Comparison of ENCODE assay signal across 14 cellular contexts in genomic region chr10:452512-453504, GRCh38.
DNase-seq lines count a peak whose midpoint lies in the region; TF ChIP-seq lines count a peak whose summit lies in the region.
"Had no signal": no experiment of that assay in that cellular context is flagged by ENCODE, and none has a peak within 500 bp of the region (broad histone marks: within the 10 kb centered on the region; RNA-seq: fewer than 3 reads in every experiment).

No MANE protein-coding gene starts in this region.

- H3K27me3 ChIP-seq in CD4-positive, alpha-beta memory T cell (ENCODE audit: insufficient read depth, low read length): no peaks in the 10 kb centered on the region
- H3K27me3 ChIP-seq in WERI-Rb-1 (ENCODE audit: insufficient read depth, low read depth, severe bottlenecking): no peaks in the 10 kb centered on the region

- H3K27me3 Mint-ChIP-seq in CD4-positive, alpha-beta memory T cell: no peaks in the 10 kb centered on the region
- no peaks in the 10 kb centered on the region for H3K27me3 Mint-ChIP-seq in progenitor cell of endocrine pancreas
- H3K27me3 Mint-ChIP-seq in mesothelial cell of epicardium (ENCODE audit: low read depth): no peaks in the 10 kb centered on the region
- H3K27me3 Mint-ChIP-seq: stimulated activated memory B cell treated with anti-CD40 and anti-IgM and Interleukin-4, amounts not matched to agents 10 μg/mL and 1 μg/mL and 100 μg/mL, for 72 hours had no signal

- intact Hi-C loops in CD4-positive, alpha-beta memory T cell (cut with micrococcal nuclease): loop anchor here (5.0 kb wide), 1 partner anchor 121 kb away; no protein-coding TSS in a partner anchor
- intact Hi-C loops in head of caudate nucleus (cut with DNase I): no loop called here

- H3K9me3 Mint-ChIP-seq in CD4-positive, alpha-beta memory T cell: no peaks in the 10 kb centered on the region
- H3K9me3 Mint-ChIP-seq in progenitor cell of endocrine pancreas (ENCODE audit: low read depth) (no peaks in the 10 kb centered on the region), mesothelial cell of epicardium (no peaks in the 10 kb centered on the region)
- H3K9me3 Mint-ChIP-seq: stimulated activated memory B cell treated with anti-CD40 and anti-IgM and Interleukin-4, amounts not matched to agents 10 μg/mL and 1 μg/mL and 100 μg/mL, for 72 hours had no signal

- POLR2A ChIA-PET in CD4-positive, alpha-beta memory T cell (lab: Charles Lee; ENCODE audit: partially characterized antibody): interaction anchor here (3.8 kb wide), 1 partner anchor 18 kb away, joined by 44 read pairs; no protein-coding TSS in a partner anchor

- no peak for DNase-seq in CD4-positive, alpha-beta memory T cell
- peak; percentile 23 for DNase-seq in WERI-Rb-1
- peak; percentile 31 to 87 (median 70) for DNase-seq in head of caudate nucleus
- DNase-seq in progenitor cell of endocrine pancreas (ENCODE audit: low spot score, unreplicated experiment): no peak
- no peak for DNase-seq in mesothelial cell of epicardium (ENCODE audit: low spot score in 2 of 2, unreplicated experiment in 2 of 2)
- DNase-seq in HPDE6-E6E7 (ENCODE audit: extremely low spot score): no peak
- DNase-seq in SIG-M5 (lab: John Stamatoyannopoulos, UW): no peak
- no peak for DNase-seq in NCI-H510A treated with DMSO at 0.1 percent for 48 hours (lab: John Stamatoyannopoulos, UW)
- DNase-seq: NCI-H2107; PC-3; stimulated activated CD4-positive, alpha-beta T cell treated with anti-CD3 and anti-CD28 coated beads, Interleukin-2, amount 100 ng/mL, for 48 hours had no signal

- H3K4me3 ChIP-seq in CD4-positive, alpha-beta memory T cell (ENCODE audit: low read length in 2 of 2): no peak overlapping the region
- H3K4me3 ChIP-seq in WERI-Rb-1 (ENCODE audit: low read depth, low read length): no peak overlapping the region
- H3K4me3 ChIP-seq: lung, prostate gland had no signal

- H3K4me3 Mint-ChIP-seq in CD4-positive, alpha-beta memory T cell: peak overlapping the region in 2 of 8 donors; percentile 7 to 45
- H3K4me3 Mint-ChIP-seq in progenitor cell of endocrine pancreas (ENCODE audit: low read depth) (no peak overlapping the region), mesothelial cell of epicardium (no peak overlapping the region)
- H3K4me3 Mint-ChIP-seq: stimulated activated memory B cell treated with anti-CD40 and anti-IgM and Interleukin-4, amounts not matched to agents 10 μg/mL and 1 μg/mL and 100 μg/mL, for 72 hours had no signal

- no peaks in the 10 kb centered on the region for H3K36me3 Mint-ChIP-seq in CD4-positive, alpha-beta memory T cell
- peaks cover 6% of the 10 kb centered on the region for H3K36me3 Mint-ChIP-seq in progenitor cell of endocrine pancreas (ENCODE audit: insufficient read depth)
- H3K36me3 Mint-ChIP-seq in mesothelial cell of epicardium: peaks cover 4% of the 10 kb centered on the region
- H3K36me3 Mint-ChIP-seq: stimulated activated memory B cell treated with anti-CD40 and anti-IgM and Interleukin-4, amounts not matched to agents 10 μg/mL and 1 μg/mL and 100 μg/mL, for 72 hours had no signal

- H3K9me3 ChIP-seq in CD4-positive, alpha-beta memory T cell (ENCODE audit: control insufficient read depth in 1 of 2, low read length in 2 of 2): no peaks in the 10 kb centered on the region
- no peaks in the 10 kb centered on the region for H3K9me3 ChIP-seq in WERI-Rb-1 (ENCODE audit: severe bottlenecking)
- H3K9me3 ChIP-seq: prostate gland had no signal

- H3K27ac ChIP-seq in CD4-positive, alpha-beta memory T cell (ENCODE audit: low read depth, low read length): no peak overlapping the region
- no peak overlapping the region for H3K27ac ChIP-seq in WERI-Rb-1
- H3K27ac ChIP-seq: prostate gland had no signal

- peaks cover 57% of the 10 kb centered on the region for H3K4me1 ChIP-seq in CD4-positive, alpha-beta memory T cell (ENCODE audit: insufficient read depth, low read length)

- no peaks in the 10 kb centered on the region for H3K36me3 ChIP-seq in CD4-positive, alpha-beta memory T cell (ENCODE audit: insufficient read depth, low read length)
- no peaks in the 10 kb centered on the region for H3K36me3 ChIP-seq in WERI-Rb-1
- H3K36me3 ChIP-seq: prostate gland had no signal

- CTCF ChIA-PET in CD4-positive, alpha-beta memory T cell (lab: Charles Lee; ENCODE audit: partially characterized antibody): interaction anchor here (1.2 to 1.3 kb wide), 2 partner anchors 15 to 17 kb away, joined by 3 to 4 read pairs; no protein-coding TSS in a partner anchor

- peaks cover 36 to 56% (median 53%) of the 10 kb centered on the region in 4 donors for H3K4me1 Mint-ChIP-seq in CD4-positive, alpha-beta memory T cell
- H3K4me1 Mint-ChIP-seq in progenitor cell of endocrine pancreas (ENCODE audit: low read depth) (peaks cover 12% of the 10 kb centered on the region), mesothelial cell of epicardium (peaks cover 10% of the 10 kb centered on the region)

- H3K27ac Mint-ChIP-seq in CD4-positive, alpha-beta memory T cell: peak overlapping the region in 5 of 7 donors; percentile 3 to 38 (median 31)
- H3K27ac Mint-ChIP-seq in progenitor cell of endocrine pancreas: peak overlapping the region; percentile 16
- no peak overlapping the region for H3K27ac Mint-ChIP-seq in mesothelial cell of epicardium
- H3K27ac Mint-ChIP-seq: stimulated activated memory B cell treated with anti-CD40 and anti-IgM and Interleukin-4, amounts not matched to agents 10 μg/mL and 1 μg/mL and 100 μg/mL, for 72 hours had no signal

- TF ChIP-seq CTCF in WERI-Rb-1 (IDR thresholded peaks at IDR 0.05; ENCODE audit: low read depth, low read length) (no peak), progenitor cell of endocrine pancreas (IDR thresholded peaks at IDR 0.05; ENCODE audit: unreplicated experiment) (no peak), mesothelial cell of epicardium (IDR thresholded peaks at IDR 0.05; ENCODE audit: unreplicated experiment) (no peak)

Comparison
In these comparisons a context has a peak if more than half of its experiments do, and no peak if none do; other contexts are left out.
1. DNase-seq: peak in WERI-Rb-1 (single experiment) and head of caudate nucleus (42 of 42); none in CD4-positive, alpha-beta memory T cell (0 of 5), progenitor cell of endocrine pancreas (single experiment), mesothelial cell of epicardium (0 of 2), HPDE6-E6E7 (single experiment), SIG-M5 (single experiment) and NCI-H510A treated with DMSO at 0.1 percent for 48 hours (single experiment).